In genomic region chr13:38415233-38415632, GRCh38 we compare ENCODE assay signal across 8 cellular contexts.
DNase-seq lines count a peak whose midpoint lies in the region; ATAC-seq and TF ChIP-seq lines count a peak whose summit lies in the region.

No MANE protein-coding gene starts in this region.

- TF ChIP-seq CTCF in osteoblast (IDR thresholded peaks at IDR 0.05; ENCODE audit: extremely low read depth, low read depth, low read length) (no peak), gastrocnemius medialis (IDR thresholded peaks at IDR 0.05 in 4 of 5, conservative IDR thresholded peaks at IDR 0.05 in 1 of 5) (no peak), dorsolateral prefrontal cortex (IDR thresholded peaks at IDR 0.05 in 54 of 56, conservative IDR thresholded peaks at IDR 0.05 in 2 of 56; ENCODE audit: low read depth in 1 of 56, partially characterized antibody in 56 of 56) (no peak)

- no peaks in the 10 kb centered on the region for H3K79me2 ChIP-seq in osteoblast (ENCODE audit: insufficient read depth, low read length)

- H3K4me3 ChIP-seq in osteoblast (ENCODE audit: insufficient read depth, low read length), result no peak overlapping the region
- no peak overlapping the region for H3K4me3 ChIP-seq in gastrocnemius medialis
- H3K4me3 ChIP-seq in dorsolateral prefrontal cortex, result no peak overlapping the region

- H3K27ac ChIP-seq in osteoblast (ENCODE audit: low read depth, low read length), result no peak overlapping the region
- no peak overlapping the region for H3K27ac ChIP-seq in gastrocnemius medialis
- no peak overlapping the region for H3K27ac ChIP-seq in dorsolateral prefrontal cortex

- H3K4me1 ChIP-seq in osteoblast (ENCODE audit: insufficient read depth, low read length) (no peaks in the 10 kb centered on the region), gastrocnemius medialis (no peaks in the 10 kb centered on the region)

- H3K27me3 ChIP-seq in osteoblast (ENCODE audit: insufficient read depth, low read length) (no peaks in the 10 kb centered on the region), gastrocnemius medialis (no peaks in the 10 kb centered on the region), dorsolateral prefrontal cortex (no peaks in the 10 kb centered on the region)

- H4K20me1 ChIP-seq in osteoblast (ENCODE audit: insufficient read depth, low read length), result no peaks in the 10 kb centered on the region

- H2AFZ ChIP-seq in osteoblast (ENCODE audit: low read length), result no peak overlapping the region

- ATAC-seq in GM18511 (IDR thresholded peaks at IDR 0.05; ENCODE audit: unreplicated experiment), result peak; percentile 99
- ATAC-seq in GM21529 (IDR thresholded peaks at IDR 0.05; ENCODE audit: unreplicated experiment), result peak; percentile 98
- ATAC-seq in HG03565 (IDR thresholded peaks at IDR 0.05; ENCODE audit: unreplicated experiment), result peak; percentile 97
- no peak for ATAC-seq in gastrocnemius medialis

- H3K9me3 ChIP-seq in osteoblast (ENCODE audit: low read depth, low read length), result no peaks in the 10 kb centered on the region
- H3K9me3 ChIP-seq in gastrocnemius medialis, result no peaks in the 10 kb centered on the region

- intact Hi-C loops in gastrocnemius medialis (cut with DNase I; ENCODE audit: low total_unique reads), result no loop called here
- intact Hi-C loops in dorsolateral prefrontal cortex (cut with DNase I), result no loop called here

- DNase-seq in iris pigment epithelial cell (ENCODE audit: low read depth), result peak; percentile 53
- DNase-seq in osteoblast (ENCODE audit: insufficient read length, low spot score, missing footprints), result no peak
- no peak for DNase-seq in NCI-H510A (lab: John Stamatoyannopoulos, UW)
- DNase-seq in gastrocnemius medialis, result no peak
- DNase-seq in dorsolateral prefrontal cortex, result no peak

- no peak for TF ChIP-seq POLR2A in gastrocnemius medialis (IDR thresholded peaks at IDR 0.05)

- H3K36me3 ChIP-seq in osteoblast (ENCODE audit: insufficient read depth, low read length), result no peaks in the 10 kb centered on the region
- no peaks in the 10 kb centered on the region for H3K36me3 ChIP-seq in gastrocnemius medialis

- H3K4me2 ChIP-seq in osteoblast (ENCODE audit: insufficient read depth, low read length), result no peak overlapping the region

- in situ Hi-C loops in gastrocnemius medialis (cut with MboI; ENCODE audit: low sequenced_read_pairs in 4 of 4), result no loop called here

Comparison
In these comparisons a context has a peak if more than half of its experiments do, and no peak if none do; other contexts are left out.
1. ATAC-seq: peak in GM18511 (single experiment), GM21529 (single experiment) and HG03565 (single experiment); none in gastrocnemius medialis (0 of 2).